2 cellular contexts compared by ENCODE assay signal in genomic region chr4:154315741-154316140, GRCh38.
TF ChIP-seq lines count a peak whose summit lies in the region.

No MANE protein-coding gene starts in this region.

TF ChIP-seq in HepG2, 621 proteins besides CTCF, POLR2A, EP300 and RAD21 (continued from another document):
- TF ChIP-seq ZNF513 (CRISPR knock-in tag; conservative IDR thresholded peaks at IDR 0.05) = no peak
- TF ChIP-seq ZGPAT (CRISPR knock-in tag; IDR thresholded peaks at IDR 0.05) = no peak
- no peak for TF ChIP-seq PCBP1 (IDR thresholded peaks at IDR 0.05; ENCODE audit: borderline replicate concordance, low read depth, low read length)
- no peak for TF ChIP-seq PRDM4 (CRISPR knock-in tag; IDR thresholded peaks at IDR 0.05; ENCODE audit: borderline replicate concordance)
- TF ChIP-seq MAF1 (CRISPR knock-in tag; IDR thresholded peaks at IDR 0.05; ENCODE audit: borderline replicate concordance) = no peak
- peak; percentile 51 to 56 for TF ChIP-seq MAFK (conservative IDR thresholded peaks at IDR 0.05 in 1 of 2, IDR thresholded peaks at IDR 0.05 in 1 of 2; ENCODE audit: low read length in 2 of 2)
- no peak for TF ChIP-seq MYPOP (CRISPR knock-in tag; IDR thresholded peaks at IDR 0.05)

TF ChIP-seq in K562, 482 proteins besides CTCF, POLR2A, EP300 and RAD21 (continued from another document):
- no peak for TF ChIP-seq CREB3 (tag; conservative IDR thresholded peaks at IDR 0.05; ENCODE audit: low read depth)
- no peak for TF ChIP-seq ZNF695 (CRISPR knock-in tag; IDR thresholded peaks at IDR 0.05)
- no peak for TF ChIP-seq HEY1 (CRISPR knock-in tag; IDR thresholded peaks at IDR 0.05; ENCODE audit: borderline replicate concordance)
- no peak for TF ChIP-seq RBFOX2 (IDR thresholded peaks at IDR 0.05; ENCODE audit: low read depth, low read length)
- no peak for TF ChIP-seq KLF6 (CRISPR knock-in tag; IDR thresholded peaks at IDR 0.05; ENCODE audit: borderline replicate concordance)
- TF ChIP-seq ZNF280A (IDR thresholded peaks at IDR 0.05; ENCODE audit: low read depth, partially characterized antibody) = no peak
- TF ChIP-seq, protein P1, sequence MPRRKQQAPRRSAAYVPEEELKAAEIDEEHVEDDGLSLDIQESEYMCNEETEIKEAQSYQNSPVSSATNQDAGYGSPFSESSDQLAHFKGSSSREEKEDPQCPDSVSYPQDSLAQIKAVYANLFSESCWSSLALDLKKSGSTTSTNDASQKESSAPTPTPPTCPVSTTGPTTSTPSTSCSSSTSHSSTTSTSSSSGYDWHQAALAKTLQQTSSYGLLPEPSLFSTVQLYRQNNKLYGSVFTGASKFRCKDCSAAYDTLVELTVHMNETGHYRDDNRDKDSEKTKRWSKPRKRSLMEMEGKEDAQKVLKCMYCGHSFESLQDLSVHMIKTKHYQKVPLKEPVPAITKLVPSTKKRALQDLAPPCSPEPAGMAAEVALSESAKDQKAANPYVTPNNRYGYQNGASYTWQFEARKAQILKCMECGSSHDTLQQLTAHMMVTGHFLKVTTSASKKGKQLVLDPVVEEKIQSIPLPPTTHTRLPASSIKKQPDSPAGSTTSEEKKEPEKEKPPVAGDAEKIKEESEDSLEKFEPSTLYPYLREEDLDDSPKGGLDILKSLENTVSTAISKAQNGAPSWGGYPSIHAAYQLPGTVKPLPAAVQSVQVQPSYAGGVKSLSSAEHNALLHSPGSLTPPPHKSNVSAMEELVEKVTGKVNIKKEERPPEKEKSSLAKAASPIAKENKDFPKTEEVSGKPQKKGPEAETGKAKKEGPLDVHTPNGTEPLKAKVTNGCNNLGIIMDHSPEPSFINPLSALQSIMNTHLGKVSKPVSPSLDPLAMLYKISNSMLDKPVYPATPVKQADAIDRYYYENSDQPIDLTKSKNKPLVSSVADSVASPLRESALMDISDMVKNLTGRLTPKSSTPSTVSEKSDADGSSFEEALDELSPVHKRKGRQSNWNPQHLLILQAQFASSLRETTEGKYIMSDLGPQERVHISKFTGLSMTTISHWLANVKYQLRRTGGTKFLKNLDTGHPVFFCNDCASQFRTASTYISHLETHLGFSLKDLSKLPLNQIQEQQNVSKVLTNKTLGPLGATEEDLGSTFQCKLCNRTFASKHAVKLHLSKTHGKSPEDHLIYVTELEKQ (CRISPR knock-in tag; IDR thresholded peaks at IDR 0.05) = no peak
- TF ChIP-seq SNIP1 (IDR thresholded peaks at IDR 0.05; ENCODE audit: low read depth) = no peak
- TF ChIP-seq HSF4 (CRISPR knock-in tag; IDR thresholded peaks at IDR 0.05; ENCODE audit: borderline replicate concordance) = no peak
- TF ChIP-seq ATF4 (CRISPR knock-in tag; IDR thresholded peaks at IDR 0.05) = no peak
- no peak for TF ChIP-seq CTCFL (IDR thresholded peaks at IDR 0.05; ENCODE audit: borderline replicate concordance, insufficient read depth, low read depth, low read length, poor library complexity, severe bottlenecking)
- TF ChIP-seq, protein P2, sequence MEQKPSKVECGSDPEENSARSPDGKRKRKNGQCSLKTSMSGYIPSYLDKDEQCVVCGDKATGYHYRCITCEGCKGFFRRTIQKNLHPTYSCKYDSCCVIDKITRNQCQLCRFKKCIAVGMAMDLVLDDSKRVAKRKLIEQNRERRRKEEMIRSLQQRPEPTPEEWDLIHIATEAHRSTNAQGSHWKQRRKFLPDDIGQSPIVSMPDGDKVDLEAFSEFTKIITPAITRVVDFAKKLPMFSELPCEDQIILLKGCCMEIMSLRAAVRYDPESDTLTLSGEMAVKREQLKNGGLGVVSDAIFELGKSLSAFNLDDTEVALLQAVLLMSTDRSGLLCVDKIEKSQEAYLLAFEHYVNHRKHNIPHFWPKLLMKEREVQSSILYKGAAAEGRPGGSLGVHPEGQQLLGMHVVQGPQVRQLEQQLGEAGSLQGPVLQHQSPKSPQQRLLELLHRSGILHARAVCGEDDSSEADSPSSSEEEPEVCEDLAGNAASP (IDR thresholded peaks at IDR 0.05) = no peak
- no peak for TF ChIP-seq PHF21A (IDR thresholded peaks at IDR 0.05; ENCODE audit: borderline replicate concordance, low read depth)
- no peak for TF ChIP-seq ZBTB40 (IDR thresholded peaks at IDR 0.05)
- TF ChIP-seq ZBTB40 (CRISPR knock-in tag; IDR thresholded peaks at IDR 0.05) = no peak
- TF ChIP-seq ZNF444 (CRISPR knock-in tag; IDR thresholded peaks at IDR 0.05) = no peak
- peak; percentile 47; the same call in 1 of the 2 replicates for TF ChIP-seq ZNF316 (IDR thresholded peaks at IDR 0.05)
- 0 out of 2 replicates have a peak, but pooled peaks have one; percentile 10 for TF ChIP-seq MAFF (IDR thresholded peaks at IDR 0.05; ENCODE audit: low read length)
- TF ChIP-seq BCL6 (CRISPR knock-in tag; IDR thresholded peaks at IDR 0.05) = no peak
- TF ChIP-seq ZC3H4 (CRISPR knock-in tag; IDR thresholded peaks at IDR 0.05; ENCODE audit: borderline replicate concordance) = no peak
